In genomic region chr1:162605225-162605927, GRCh38 we compare ENCODE assay signal across 12 cellular contexts. TPM values are rescaled to one million over a fixed set of nuclear protein-coding genes. Genes with fewer than 3 reads are reported as not detected.
DNase-seq lines count a peak whose midpoint lies in the region; ATAC-seq, FAIRE-seq and TF ChIP-seq lines count a peak whose summit lies in the region.
"Had no signal": no experiment of that assay in that cellular context is flagged by ENCODE, and none has a peak within 500 bp of the region (broad histone marks: within the 10 kb centered on the region; RNA-seq: fewer than 3 reads in every experiment).

No MANE protein-coding gene starts in this region.

- DNase-seq in D721Med (ENCODE audit: insufficient read length, low spot score) (no peak), SK-N-MC (ENCODE audit: low read depth, low spot score) (no peak), fibroblast of peridontal ligament (ENCODE audit: extremely low read depth) (peak; percentile 97), glutamatergic neuron (no peak), H7 (no peak)
- DNase-seq: activated CD8-positive, alpha-beta memory T cell treated with anti-CD3 and anti-CD28 coated beads, Interleukin-2, amount 50 U/mL, for 48 hours; DMS53; NCI-H345 had no signal

- peak; percentile 64 for FAIRE-seq in D721Med (lab: Jason Lieb, UNC)

- no peaks in the 10 kb centered on the region for H3K27me3 ChIP-seq in skeletal muscle satellite cell (ENCODE audit: control insufficient read depth, insufficient read depth, low read length)
- no peaks in the 10 kb centered on the region for H3K27me3 ChIP-seq in H7 (ENCODE audit: control insufficient read depth, insufficient read depth, low read length)

- H3K27ac ChIP-seq in SK-N-MC: peak overlapping the region; percentile 77
- H3K27ac ChIP-seq: parathyroid adenoma had no signal

- H3K36me3 Mint-ChIP-seq in glutamatergic neuron (ENCODE audit: unreplicated experiment): no peaks in the 10 kb centered on the region

- H3K4me3 Mint-ChIP-seq in glutamatergic neuron (ENCODE audit: unreplicated experiment): no peak overlapping the region

- H3K4me1 ChIP-seq in skeletal muscle satellite cell (ENCODE audit: control insufficient read depth, insufficient read depth, low read length): peaks cover 27% of the 10 kb centered on the region
- H3K4me1 ChIP-seq: parathyroid adenoma had no signal

- H3K36me3 ChIP-seq in SK-N-MC (ENCODE audit: insufficient read depth, low read length) (peaks cover 58% of the 10 kb centered on the region), skeletal muscle satellite cell (ENCODE audit: insufficient read depth, low read length) (peaks cover 48% of the 10 kb centered on the region), H7 (replicated peaks; ENCODE audit: control insufficient read depth, insufficient read depth, low read length) (no peaks in the 10 kb centered on the region)

- H3K9ac ChIP-seq in SK-N-MC (ENCODE audit: insufficient read length) (no peak overlapping the region), skeletal muscle satellite cell (ENCODE audit: low read depth, low read length) (peak overlapping the region; percentile 37)
- H3K9ac ChIP-seq: parathyroid adenoma had no signal

- H3K9me3 Mint-ChIP-seq in glutamatergic neuron (ENCODE audit: unreplicated experiment): no peaks in the 10 kb centered on the region

- peak overlapping the region; percentile 36 for H3K4me2 ChIP-seq in skeletal muscle satellite cell (ENCODE audit: low read length)

- no peak for TF ChIP-seq CTCF in D721Med (IDR thresholded peaks at IDR 0.05; ENCODE audit: insufficient read depth, missing control alignments)
- no peak for TF ChIP-seq CTCF in glutamatergic neuron (IDR thresholded peaks at IDR 0.05; ENCODE audit: partially characterized antibody, unreplicated experiment)

- H3K9me3 ChIP-seq in SK-N-MC (ENCODE audit: low read depth, low read length): no peaks in the 10 kb centered on the region
- H3K9me3 ChIP-seq in skeletal muscle satellite cell (replicated peaks; ENCODE audit: low read length): no peaks in the 10 kb centered on the region

- no peak overlapping the region for H3K4me3 ChIP-seq in SK-N-MC
- no peak overlapping the region for H3K4me3 ChIP-seq in skeletal muscle satellite cell (ENCODE audit: low read length)
- no peak overlapping the region for H3K4me3 ChIP-seq in H7 (ENCODE audit: insufficient read depth, low read depth, low read length)

- H3K4me1 Mint-ChIP-seq in glutamatergic neuron (ENCODE audit: low read depth, unreplicated experiment): no peaks in the 10 kb centered on the region

- no peak for ATAC-seq in HG02973 (IDR thresholded peaks at IDR 0.05; ENCODE audit: unreplicated experiment)
- ATAC-seq in GM21515 (IDR thresholded peaks at IDR 0.05; ENCODE audit: unreplicated experiment): no peak

- peaks cover 2% of the 10 kb centered on the region for H3K27me3 Mint-ChIP-seq in glutamatergic neuron (ENCODE audit: unreplicated experiment)

- H3K27ac Mint-ChIP-seq in glutamatergic neuron (ENCODE audit: unreplicated experiment): no peak overlapping the region

RNA-seq across cellular contexts. Expression of gene DDR2, which starts 26.9 kb away (rescaled TPM):
- 165 and 169 TPM in 2 replicates for total RNA-seq in skeletal muscle satellite cell (2012; rRNA removed)
- total RNA-seq in glutamatergic neuron (ENCODE audit: unreplicated experiment): 4.4 TPM
- 0.17 and 0.55 TPM in 2 replicates for total RNA-seq in H7 (2014; rRNA removed; shearing (Covaris generic))

RNA-seq across cellular contexts. Expression of gene UAP1, which starts 43.9 kb away (rescaled TPM):
- 213 and 247 TPM in 2 replicates for total RNA-seq in skeletal muscle satellite cell (2012; rRNA removed)
- 34.1 TPM for total RNA-seq in glutamatergic neuron (ENCODE audit: unreplicated experiment)
- total RNA-seq in H7 (2014; rRNA removed; shearing (Covaris generic)): 48.4 and 54.8 TPM in 2 replicates
